ENCODE assay signal across 14 cellular contexts in the genomic region with DNA sequence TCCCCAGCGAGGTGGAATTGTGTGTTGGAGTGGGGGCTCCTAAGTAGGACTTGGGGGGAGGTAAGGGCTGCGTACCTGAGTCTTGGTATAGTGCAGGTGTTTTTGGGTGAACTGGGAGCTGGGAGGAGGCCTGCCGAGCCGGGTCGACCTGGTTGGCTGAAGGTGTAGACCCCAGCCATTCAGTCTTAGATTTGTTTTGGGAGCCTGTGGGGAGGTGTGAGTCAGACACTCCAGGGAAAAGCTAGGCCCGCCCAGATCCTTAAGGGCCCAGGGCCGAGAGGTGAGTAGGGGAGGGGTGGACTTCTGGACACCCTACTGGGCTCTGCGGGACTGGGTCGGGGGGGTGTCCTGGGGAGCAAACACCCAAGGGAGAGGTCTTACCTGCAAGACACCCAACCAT. TPM values are rescaled to one million over a fixed set of nuclear protein-coding genes. Genes with fewer than 3 reads are reported as not detected.
DNase-seq lines count a peak whose midpoint lies in the region; ATAC-seq and TF ChIP-seq lines count a peak whose summit lies in the region.
"Had no signal": no experiment of that assay in that cellular context is flagged by ENCODE, and none has a peak within 500 bp of the region (broad histone marks: within the 10 kb centered on the region; RNA-seq: fewer than 3 reads in every experiment).

No MANE protein-coding gene starts in this region.

- H3K36me3 ChIP-seq in CD4-positive, alpha-beta memory T cell (ENCODE audit: insufficient read depth, low read length) = peaks cover 10% of the 10 kb centered on the region
- peaks cover 6% of the 10 kb centered on the region; the same call in 1 of the 2 replicates for H3K36me3 ChIP-seq in iPS DF 6.9 (ENCODE audit: control insufficient read depth, insufficient read depth, low read length)
- no peaks in the 10 kb centered on the region for H3K36me3 ChIP-seq in neural progenitor cell
- H3K36me3 ChIP-seq: WERI-Rb-1 had no signal

- no peaks in the 10 kb centered on the region for H3K27me3 Mint-ChIP-seq in CD4-positive, alpha-beta memory T cell
- peaks cover 54% of the 10 kb centered on the region for H3K27me3 Mint-ChIP-seq in neural progenitor cell (ENCODE audit: insufficient read depth, low read depth)

- H3K4me3 Mint-ChIP-seq in CD4-positive, alpha-beta memory T cell = peak overlapping the region; percentile 30 to 70 (median 50)
- H3K4me3 Mint-ChIP-seq in neural progenitor cell = peak overlapping the region; percentile 6

- H3K36me3 Mint-ChIP-seq in CD4-positive, alpha-beta memory T cell = peaks cover 6 to 22% of the 10 kb centered on the region in 2 donors
- no peaks in the 10 kb centered on the region for H3K36me3 Mint-ChIP-seq in neural progenitor cell

- H3K4me2 ChIP-seq in neural progenitor cell = peak overlapping the region; percentile 86

- CTCF ChIA-PET in CD4-positive, alpha-beta memory T cell (lab: Charles Lee; ENCODE audit: partially characterized antibody) = interaction anchor here (1.3 kb wide), 1 partner anchor 16 kb away, joined by 3 read pairs; the partner anchor contains the start of gene DENND1C
- CTCF ChIA-PET in RWPE1 (lab: Yijun Ruan, JAX) = interaction anchor here (0.6 to 0.7 kb wide), 2 partner anchors 56 to 71 kb away, joined by 3 to 4 read pairs; no protein-coding TSS in a partner anchor

- H4K20me1 ChIP-seq in neural progenitor cell (ENCODE audit: low read depth) = no peaks in the 10 kb centered on the region

- H3K9me3 Mint-ChIP-seq in CD4-positive, alpha-beta memory T cell = no peaks in the 10 kb centered on the region
- H3K9me3 Mint-ChIP-seq in neural progenitor cell = peaks cover 4% of the 10 kb centered on the region

- H3F3A ChIP-seq in neural progenitor cell (ENCODE audit: low read depth) = peaks cover 13% of the 10 kb centered on the region

- POLR2A ChIA-PET in CD4-positive, alpha-beta memory T cell (lab: Charles Lee; ENCODE audit: partially characterized antibody) = interaction anchor here (5.0 kb wide), 1 partner anchor 16 kb away, joined by 21 read pairs; the partner anchor contains the start of gene DENND1C
- POLR2A ChIA-PET in RWPE1 (lab: Yijun Ruan, JAX; ENCODE audit: low non-redundant PET) = interaction anchor here (1.4 kb wide), 1 partner anchor 104 kb away, joined by 5 read pairs; the partner anchor contains the start of gene CLPP

- H3K79me2 ChIP-seq in neural progenitor cell (ENCODE audit: low read depth) = no peaks in the 10 kb centered on the region

- H3K4me1 ChIP-seq in CD4-positive, alpha-beta memory T cell (ENCODE audit: insufficient read depth, low read length) = peaks cover 13% of the 10 kb centered on the region
- H3K4me1 ChIP-seq in iPS DF 6.9 (ENCODE audit: control insufficient read depth, insufficient read depth, low read length) (no peaks in the 10 kb centered on the region; the same call in 1 of the 2 replicates), neural progenitor cell (peaks cover 5% of the 10 kb centered on the region)
- H3K4me1 ChIP-seq: psoas muscle had no signal

- no CpG with 5 or more reads among the region's 9 CpGs for WGBS in iPS DF 6.9 (ENCODE audit: insufficient coverage, insufficient read length)

- no peak for ATAC-seq in HG02870 (IDR thresholded peaks at IDR 0.05; ENCODE audit: unreplicated experiment)
- no peak for ATAC-seq in HG02642 (IDR thresholded peaks at IDR 0.05; ENCODE audit: poor library complexity, unreplicated experiment)
- ATAC-seq: Panc1, psoas muscle had no signal

- no peak overlapping the region for H3K27ac ChIP-seq in CD4-positive, alpha-beta memory T cell (ENCODE audit: low read depth, low read length)
- H3K27ac ChIP-seq in RWPE1 (no peak overlapping the region), iPS DF 6.9 (ENCODE audit: low read length) (no peak overlapping the region), neural progenitor cell (no peak overlapping the region)
- H3K27ac ChIP-seq: psoas muscle, WERI-Rb-1 had no signal

- peaks cover 10 to 30% (median 19%) of the 10 kb centered on the region in 4 donors for H3K4me1 Mint-ChIP-seq in CD4-positive, alpha-beta memory T cell
- H3K4me1 Mint-ChIP-seq in neural progenitor cell = peaks cover 10% of the 10 kb centered on the region

- H2AFZ ChIP-seq in neural progenitor cell (replicated peaks) = peak overlapping the region; percentile 69

- intact Hi-C loops in CD4-positive, alpha-beta memory T cell (cut with micrococcal nuclease) = no loop called here

- no peak for DNase-seq in CD4-positive, alpha-beta memory T cell
- DNase-seq in RWPE1 (ENCODE audit: low spot score) (peak; percentile 26), iPS DF 6.9 (ENCODE audit: low read depth, low spot score) (no peak), neural progenitor cell (ENCODE audit: low spot score) (no peak), NCI-H82 (lab: John Stamatoyannopoulos, UW) (no peak)
- no peak for DNase-seq in activated naive CD4-positive, alpha-beta T cell (lab: John Stamatoyannopoulos, UW)
- DNase-seq: activated effector memory CD4-positive, alpha-beta T cell treated with anti-CD3 and anti-CD28 coated beads, Interleukin-2, amount 50 U/mL, for 16 hours; C1 segment of cervical spinal cord; NCI-H187 treated with DMSO at 0.1 percent for 48 hours; psoas muscle; WERI-Rb-1 had no signal

- no peak for TF ChIP-seq CTCF in RWPE1 (conservative IDR thresholded peaks at IDR 0.05; ENCODE audit: low read depth)
- no peak for TF ChIP-seq CTCF in neural progenitor cell (IDR thresholded peaks at IDR 0.05)

- peak overlapping the region in 5 of 7 donors; percentile 32 to 78 (median 66) for H3K27ac Mint-ChIP-seq in CD4-positive, alpha-beta memory T cell
- H3K27ac Mint-ChIP-seq in neural progenitor cell = no peak overlapping the region

- no peaks in the 10 kb centered on the region for H3K27me3 ChIP-seq in CD4-positive, alpha-beta memory T cell (ENCODE audit: insufficient read depth, low read length)
- H3K27me3 ChIP-seq in iPS DF 6.9 (ENCODE audit: control insufficient read depth, insufficient read depth, low read length) (no peaks in the 10 kb centered on the region), neural progenitor cell (peaks cover 44% of the 10 kb centered on the region)

- H3K4me3 ChIP-seq in CD4-positive, alpha-beta memory T cell (ENCODE audit: low read length in 2 of 2) = no peak overlapping the region
- H3K4me3 ChIP-seq in iPS DF 6.9 (ENCODE audit: low read length) (peak overlapping the region; percentile 79; the same call in 1 of the 2 replicates), neural progenitor cell (peak overlapping the region; percentile 56)
- H3K4me3 ChIP-seq: psoas muscle had no signal

- H3K9ac ChIP-seq in neural progenitor cell = no peak overlapping the region

- no peaks in the 10 kb centered on the region for H3K9me3 ChIP-seq in CD4-positive, alpha-beta memory T cell (ENCODE audit: control insufficient read depth in 1 of 2, low read length in 2 of 2)
- no peaks in the 10 kb centered on the region for H3K9me3 ChIP-seq in iPS DF 6.9 (ENCODE audit: control insufficient read depth, insufficient read depth, low read length)
- no peaks in the 10 kb centered on the region for H3K9me3 ChIP-seq in neural progenitor cell (ENCODE audit: low read depth)
- H3K9me3 ChIP-seq: psoas muscle had no signal

RNA-seq across cellular contexts. Expression of gene CRB3, which starts 0.9 kb away (rescaled TPM):
- 1 to 10 TPM; 4.2 to 5.1 TPM for total RNA-seq in CD4-positive, alpha-beta memory T cell
- 10 to 100 TPM in 1 of 2 donors, 1 to 10 TPM in 1; 4.3 to 10.3 TPM for polyA plus RNA-seq in CD4-positive, alpha-beta memory T cell
- total RNA-seq in neural progenitor cell (ENCODE audit: low replicate concordance) = 1.2 and 1.3 TPM in 2 replicates
- total RNA-seq: psoas muscle had no signal

RNA-seq across cellular contexts. Expression of gene SLC25A23, which starts 5.4 kb away (rescaled TPM):
- 10 to 100 TPM; 24.9 to 25.5 TPM for total RNA-seq in CD4-positive, alpha-beta memory T cell
- 10 to 100 TPM in 1 of 2 donors, 1 to 10 TPM in 1; 8.2 to 24.3 TPM for polyA plus RNA-seq in CD4-positive, alpha-beta memory T cell
- 16.0 and 57.2 TPM in 2 replicates for total RNA-seq in neural progenitor cell (ENCODE audit: low replicate concordance)

RNA-seq across cellular contexts. Expression of gene DENND1C, which starts 16.6 kb away (rescaled TPM):
- total RNA-seq in CD4-positive, alpha-beta memory T cell = 100 to 1,000 TPM; 105 to 113 TPM
- 10 to 100 TPM; 39.6 to 77.8 TPM for polyA plus RNA-seq in CD4-positive, alpha-beta memory T cell
- total RNA-seq in neural progenitor cell (ENCODE audit: low replicate concordance) = 0.19 TPM in 1 of 2 replicates, not detected in the other

RNA-seq across cellular contexts. Expression of gene SLC25A41, which starts 31.4 kb away (rescaled TPM):
- total RNA-seq in CD4-positive, alpha-beta memory T cell = not detected
- not detected for polyA plus RNA-seq in CD4-positive, alpha-beta memory T cell
- 0.46 TPM in 1 of 2 replicates, not detected in the other for total RNA-seq in neural progenitor cell (ENCODE audit: low replicate concordance)

RNA-seq across cellular contexts. Expression of gene TUBB4A, which starts 37.1 kb away (rescaled TPM):
- total RNA-seq in CD4-positive, alpha-beta memory T cell = 1 to 10 TPM; 3.9 to 4.7 TPM
- polyA plus RNA-seq in CD4-positive, alpha-beta memory T cell = 1 to 10 TPM; 1.5 to 1.9 TPM
- total RNA-seq in neural progenitor cell (ENCODE audit: low replicate concordance) = 2.4 and 7.3 TPM in 2 replicates

Comparison
In these comparisons a context has a peak if more than half of its experiments do, and no peak if none do; other contexts are left out.
1. H3K4me3 ChIP-seq: peak in iPS DF 6.9 (single experiment) and neural progenitor cell (single experiment); none in CD4-positive, alpha-beta memory T cell (0 of 2).
2. RNA of gene DENND1C, which starts 16.6 kb away (total RNA-seq): 105 to 113 TPM in CD4-positive, alpha-beta memory T cell; 0.19 TPM in neural progenitor cell; every median in the first group is over 10 times any median in the second.